ENCODE assay signal across 8 cellular contexts in genomic region chr2:110865188-110865587, GRCh38.
DNase-seq lines count a peak whose midpoint lies in the region; ATAC-seq, FAIRE-seq and TF ChIP-seq lines count a peak whose summit lies in the region.

No MANE protein-coding gene starts in this region.

- no peak overlapping the region for H3K4me2 ChIP-seq in HepG2 (ENCODE audit: low read depth, low read length)

- H3K27me3 ChIP-seq in HepG2 (ENCODE audit: control insufficient read depth in 1 of 2, insufficient read depth in 2 of 2, low read length in 2 of 2) = peaks cover 10 to 60% of the 10 kb centered on the region in 2 experiments
- no peaks in the 10 kb centered on the region for H3K27me3 ChIP-seq in right lobe of liver

- H3K27ac Mint-ChIP-seq in T-cell = peak overlapping the region; percentile 5 to 55
- H3K27ac Mint-ChIP-seq in stimulated activated naive CD8-positive, alpha-beta T cell treated with anti-CD3 and anti-CD28 coated beads, Interleukin-15, amount 100 ng/mL, for 72 hours = no peak overlapping the region

- BruUV-seq in HepG2 (replicated peaks; lab: Mats Ljungman, UMichigan) = no TSS peak

- H3K9me3 ChIP-seq in HepG2 (ENCODE audit: low read length) = no peaks in the 10 kb centered on the region
- H3K9me3 ChIP-seq in right lobe of liver = no peaks in the 10 kb centered on the region

- H3K4me3 ChIP-seq in HepG2 (replicated peaks in 1 of 3; ENCODE audit: insufficient read depth in 1 of 3, low read depth in 2 of 3, low read length in 3 of 3) (no peak overlapping the region), right lobe of liver (no peak overlapping the region)

- H3K36me3 ChIP-seq in HepG2 (replicated peaks in 1 of 2; ENCODE audit: control insufficient read depth in 1 of 2, insufficient read depth in 2 of 2, low read length in 2 of 2) = no peaks in the 10 kb centered on the region
- no peaks in the 10 kb centered on the region for H3K36me3 ChIP-seq in right lobe of liver

- ATAC-seq in HepG2 (no peak), right lobe of liver (no peak), HG02798 (IDR thresholded peaks at IDR 0.05; ENCODE audit: poor library complexity, unreplicated experiment) (peak; percentile 91), T-cell (replicated peaks in 1 of 4) (peak; percentile 54 to 70 (median 70))
- peak; percentile 83 for ATAC-seq in stimulated activated naive CD8-positive, alpha-beta T cell treated with anti-CD3 and anti-CD28 coated beads, Interleukin-15, amount 100 ng/mL, for 72 hours

- H3K9ac ChIP-seq in HepG2 (ENCODE audit: insufficient read depth, low read depth, low read length) = no peak overlapping the region

- peaks cover 0 to 8% of the 10 kb centered on the region in 2 donors for H3K27me3 Mint-ChIP-seq in T-cell
- peaks cover 55% of the 10 kb centered on the region for H3K27me3 Mint-ChIP-seq in stimulated activated naive CD8-positive, alpha-beta T cell treated with anti-CD3 and anti-CD28 coated beads, Interleukin-15, amount 100 ng/mL, for 72 hours

- FAIRE-seq in HepG2 (lab: Jason Lieb, UNC) (no peak), frontal cortex (lab: Jason Lieb, UNC) (no peak)

- intact Hi-C loops in HepG2 (cut with micrococcal nuclease; ENCODE audit: unreplicated experiment) = no loop called here
- intact Hi-C loops in right lobe of liver (cut with DNase I) = no loop called here

- no peak overlapping the region for H3K27ac ChIP-seq in HepG2 (ENCODE audit: extremely low read length, insufficient read depth, low read length)
- no peak overlapping the region for H3K27ac ChIP-seq in right lobe of liver

- CTCF ChIA-PET in HepG2 (lab: Yijun Ruan, JAX; ENCODE audit: low intra/inter-chr PET ratio, low total read pairs) = no interaction called here
- CTCF ChIA-PET in T-cell (lab: Charles Lee) = interaction anchor here in 1 of 2 donors (1.7 kb wide), 1 partner anchor 12 kb away, joined by 5 read pairs; no protein-coding TSS in a partner anchor

- TF ChIP-seq RAD21 in HepG2 (CRISPR knock-in tag; IDR thresholded peaks at IDR 0.05) = no peak

- H4K20me1 ChIP-seq in HepG2 (ENCODE audit: insufficient read depth, low read length) = no peaks in the 10 kb centered on the region

- H2AFZ ChIP-seq in HepG2 (ENCODE audit: low read length) = no peak overlapping the region

- peak overlapping the region in 1 of 3 donors; percentile 45 for H3K4me3 Mint-ChIP-seq in T-cell
- peak overlapping the region; percentile 26 to 27 for H3K4me3 Mint-ChIP-seq in stimulated activated naive CD8-positive, alpha-beta T cell treated with anti-CD3 and anti-CD28 coated beads, Interleukin-15, amount 100 ng/mL, for 72 hours

- no peaks in the 10 kb centered on the region for H3K79me2 ChIP-seq in HepG2 (ENCODE audit: insufficient read depth, low read length)

- TF ChIP-seq EP300 in HepG2 (IDR thresholded peaks at IDR 0.05; ENCODE audit: low read depth in 2 of 2, low read length in 2 of 2) = no peak
- no peak for TF ChIP-seq EP300 in HepG2 (CRISPR knock-in tag; IDR thresholded peaks at IDR 0.05; ENCODE audit: borderline replicate concordance)

- peaks cover 24 to 36% (median 32%) of the 10 kb centered on the region in 3 donors for H3K4me1 Mint-ChIP-seq in T-cell
- H3K4me1 Mint-ChIP-seq in stimulated activated naive CD8-positive, alpha-beta T cell treated with anti-CD3 and anti-CD28 coated beads, Interleukin-15, amount 100 ng/mL, for 72 hours = peaks cover 70% of the 10 kb centered on the region

- H3K36me3 Mint-ChIP-seq in T-cell = no peaks in the 10 kb centered on the region

- no peaks in the 10 kb centered on the region for H3K9me3 Mint-ChIP-seq in T-cell
- H3K9me3 Mint-ChIP-seq in stimulated activated naive CD8-positive, alpha-beta T cell treated with anti-CD3 and anti-CD28 coated beads, Interleukin-15, amount 100 ng/mL, for 72 hours = no peaks in the 10 kb centered on the region

- DNase-seq in HepG2 (ENCODE audit: low spot score) (no peak), right lobe of liver (no peak), T-cell (no peak), NCI-H187 treated with DMSO at 0.1 percent for 48 hours (lab: John Stamatoyannopoulos, UW) (no peak), frontal cortex (ENCODE audit: low spot score in 2 of 2) (no peak), GF-D8 (lab: John Stamatoyannopoulos, UW) (no peak)
- DNase-seq in stimulated activated naive CD8-positive, alpha-beta T cell treated with anti-CD3 and anti-CD28 coated beads, Interleukin-15, amount 100 ng/mL, for 72 hours = peak in 1 of 2 donors; percentile 46

- 16% methylated on average over 5 of the region's 5 CpGs for WGBS in HepG2 (ENCODE audit: low lambda C conversion rate)
- 46% methylated on average over 5 of the region's 5 CpGs for WGBS in right lobe of liver (ENCODE audit: insufficient coverage, low coverage, low lambda C conversion rate, missing lambda C conversion rate)

- H3K4me1 ChIP-seq in HepG2 (ENCODE audit: insufficient read depth, low read length) (peaks cover 14% of the 10 kb centered on the region), right lobe of liver (no peaks in the 10 kb centered on the region)

- TF ChIP-seq POLR2A in HepG2 (IDR thresholded peaks at IDR 0.05; ENCODE audit: insufficient read depth in 1 of 2, low read depth in 2 of 2, low read length in 2 of 2) (no peak), right lobe of liver (IDR thresholded peaks at IDR 0.05) (no peak)

- in situ Hi-C loops in HepG2 (cut with HindIII; ENCODE audit: extremely low pct_ligation_motif_present, low pct_unique_long_range_greater_than_20kb) = no loop called here

- TF ChIP-seq CTCF in HepG2 (CRISPR knock-in tag; IDR thresholded peaks at IDR 0.05) (no peak), right lobe of liver (IDR thresholded peaks at IDR 0.05) (no peak)

- POLR2A ChIA-PET in HepG2 (lab: Yijun Ruan, JAX) = no interaction called here
- POLR2A ChIA-PET in T-cell (lab: Charles Lee) = no interaction called here

TF ChIP-seq in HepG2, 621 proteins besides CTCF, POLR2A, EP300 and RAD21:
- no peak for TF ChIP-seq ZFP36 (IDR thresholded peaks at IDR 0.05; ENCODE audit: borderline replicate concordance, low read depth, low read length, partially characterized antibody)
- no peak for TF ChIP-seq SIX1 (CRISPR knock-in tag; IDR thresholded peaks at IDR 0.05; ENCODE audit: borderline replicate concordance)
- no peak for TF ChIP-seq MATR3 (CRISPR knock-in tag; IDR thresholded peaks at IDR 0.05)
- TF ChIP-seq JUND (CRISPR knock-in tag; IDR thresholded peaks at IDR 0.05) = no peak
- TF ChIP-seq NFE2L2 (IDR thresholded peaks at IDR 0.05; ENCODE audit: low read length) = peak; percentile 20

Comparison
In these comparisons a context has a peak if more than half of its experiments do, and no peak if none do; other contexts are left out.
1. ATAC-seq: peak in HG02798 (single experiment), T-cell (4 of 4) and stimulated activated naive CD8-positive, alpha-beta T cell treated with anti-CD3 and anti-CD28 coated beads, Interleukin-15, amount 100 ng/mL, for 72 hours (single experiment); none in HepG2 (single experiment) and right lobe of liver (0 of 4).
2. H3K27ac Mint-ChIP-seq: peak in T-cell (2 of 2); none in stimulated activated naive CD8-positive, alpha-beta T cell treated with anti-CD3 and anti-CD28 coated beads, Interleukin-15, amount 100 ng/mL, for 72 hours (0 of 2).